In the genomic region with DNA sequence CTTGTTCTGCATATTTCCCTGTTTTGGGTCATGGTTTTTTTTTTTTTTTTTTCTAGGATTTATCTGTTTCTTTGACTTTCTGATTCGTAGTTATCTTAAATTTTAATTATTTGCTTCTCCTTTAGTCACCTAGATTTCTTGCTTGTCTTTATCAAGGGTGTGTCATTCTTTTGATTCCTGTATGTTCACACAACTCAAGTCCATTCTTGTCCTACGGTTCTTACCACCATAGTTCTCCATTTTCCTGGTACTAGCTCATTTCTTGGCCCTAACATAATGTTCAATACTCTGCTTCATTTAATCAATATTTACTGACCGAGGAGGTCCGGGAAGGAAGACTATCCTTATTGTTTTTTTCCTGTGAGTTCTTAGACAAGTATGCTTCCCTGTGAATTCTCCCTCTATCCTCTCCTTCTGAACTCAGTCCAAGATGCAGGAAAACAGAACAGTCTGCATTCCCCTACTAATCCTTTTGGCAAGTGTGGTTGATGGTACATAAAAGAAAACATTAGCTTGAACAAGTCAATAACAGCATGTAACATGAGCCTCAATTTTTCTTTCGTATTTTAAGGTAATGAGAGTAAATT, we compare ENCODE assay signal across 36 cellular contexts.
"Had no signal": no experiment of that assay in that cellular context is flagged by ENCODE, and none has a peak within 500 bp of the region (broad histone marks: within the 10 kb centered on the region; RNA-seq: fewer than 3 reads in every experiment).

No MANE protein-coding gene starts in this region.

- H3K4me1 ChIP-seq: Peyer's patch, SJSA1 had no signal

- ATAC-seq: activated CD8-positive, alpha-beta memory T cell treated with anti-CD3 and anti-CD28 coated beads, Interleukin-2, amount 10 ng/mL, durations not matched to agents 7 days and 5 days; PC-3; SK-N-SH treated with all-trans-retinoic acid at 6 μM for 48 hours; T-cell; T-helper 17 cell had no signal

- H3K9me3 ChIP-seq: SJSA1 had no signal

- H3K36me3 ChIP-seq: Peyer's patch, SJSA1 had no signal

- H3K27me3 ChIP-seq: Peyer's patch, SJSA1 had no signal

- H3K27me3 Mint-ChIP-seq: activated B cell treated with CpG ODN at 0.5 μM for 24 hours; activated CD4-positive, alpha-beta memory T cell treated with anti-CD3 and anti-CD28 coated beads for 36 hours; activated CD8-positive, alpha-beta memory T cell treated with anti-CD3 and anti-CD28 coated beads, Interleukin-2, amount 10 ng/mL, durations not matched to agents 7 days and 5 days; activated naive CD8-positive, alpha-beta T cell treated with anti-CD3 and anti-CD28 coated beads for 36 hours; T-cell; T-helper 17 cell had no signal

- H3K4me3 ChIP-seq: Peyer's patch, SJSA1 had no signal

- H3K4me2 ChIP-seq: KMS-11 had no signal

- H3K27ac ChIP-seq: KMS-11, Peyer's patch, SJSA1, VCaP had no signal

- H3K4me3 Mint-ChIP-seq: activated B cell treated with CpG ODN at 0.5 μM for 24 hours; activated CD4-positive, alpha-beta memory T cell treated with anti-CD3 and anti-CD28 coated beads for 36 hours; activated CD8-positive, alpha-beta memory T cell treated with anti-CD3 and anti-CD28 coated beads, Interleukin-2, amount 10 ng/mL, durations not matched to agents 7 days and 5 days; activated naive CD8-positive, alpha-beta T cell treated with anti-CD3 and anti-CD28 coated beads for 36 hours; T-cell; T-helper 17 cell had no signal

- H3K27ac Mint-ChIP-seq: activated B cell treated with CpG ODN at 0.5 μM for 24 hours; activated CD4-positive, alpha-beta memory T cell treated with anti-CD3 and anti-CD28 coated beads for 36 hours; activated CD8-positive, alpha-beta memory T cell treated with anti-CD3 and anti-CD28 coated beads, Interleukin-2, amount 10 ng/mL, durations not matched to agents 7 days and 5 days; activated naive CD8-positive, alpha-beta T cell treated with anti-CD3 and anti-CD28 coated beads for 36 hours; T-cell; T-helper 17 cell had no signal

- H3K9ac ChIP-seq: KMS-11 had no signal

- H3K36me3 Mint-ChIP-seq: activated CD4-positive, alpha-beta memory T cell treated with anti-CD3 and anti-CD28 coated beads for 36 hours; activated naive CD8-positive, alpha-beta T cell treated with anti-CD3 and anti-CD28 coated beads for 36 hours; T-cell had no signal

- DNase-seq: activated B cell treated with CpG ODN at 0.5 μM for 24 hours; activated CD4-positive, alpha-beta memory T cell treated with anti-CD3 and anti-CD28 coated beads for 36 hours; activated CD4-positive, alpha-beta T cell treated with anti-CD3 and anti-CD28 coated beads for 4 hours; activated CD4-positive, alpha-beta T cell treated with anti-CD3 and anti-CD28 coated beads, Interleukin-2, amount 50 U/mL, for 1 hour; activated CD4-positive, CD25-positive, alpha-beta regulatory T cell treated with anti-CD3 and anti-CD28 coated beads, Interleukin-2, amount 50 U/mL, for 72 hours; activated CD8-positive, alpha-beta memory T cell treated with anti-CD3 and anti-CD28 coated beads for 24 hours; activated CD8-positive, alpha-beta memory T cell treated with anti-CD3 and anti-CD28 coated beads, Interleukin-2, amount 10 ng/mL, durations not matched to agents 7 days and 5 days; activated CD8-positive, alpha-beta memory T cell treated with anti-CD3 and anti-CD28 coated beads, Interleukin-2, amount 50 U/mL, for 48 hours; activated effector memory CD4-positive, alpha-beta T cell treated with Interleukin-2 at 50 U/mL for 16 hours; activated naive CD4-positive, alpha-beta T cell treated with anti-CD3 and anti-CD28 coated beads, Interleukin-2, amount 50 U/mL, for 16 hours; activated naive CD8-positive, alpha-beta T cell treated with anti-CD3 and anti-CD28 coated beads for 36 hours; activated T-cell treated with anti-CD3 and anti-CD28 coated beads, Interleukin-2, amount 50 U/mL, for 48 hours; amniotic stem cell; aorta; MM.1S; MV-4-11; NCI-H1092 treated with DMSO at 0.1 percent for 48 hours; NCI-H1417; NCI-H146; NCI-H187; NCI-H2029 treated with DMSO at 0.1 percent for 48 hours; NCI-H2107; NCI-H226; NCI-H524 treated with DMSO at 0.1 percent for 48 hours; NCI-H748 treated with DMSO at 0.1 percent for 48 hours; NK-92 treated with Interleukin-12 subunit alpha and Interleukin-12 subunit beta, amount 100 ng/mL, for 24 hours; PC-3; Peyer's patch; RPMI8226; SHP77 treated with DMSO at 0.1 percent for 48 hours; T-cell; T-helper 17 cell had no signal

- H3K4me1 Mint-ChIP-seq: activated B cell treated with CpG ODN at 0.5 μM for 24 hours; activated CD8-positive, alpha-beta memory T cell treated with anti-CD3 and anti-CD28 coated beads, Interleukin-2, amount 10 ng/mL, durations not matched to agents 7 days and 5 days; activated naive CD8-positive, alpha-beta T cell treated with anti-CD3 and anti-CD28 coated beads for 36 hours; T-cell; T-helper 17 cell had no signal
